In genomic region chr6:40320947-40321346, GRCh38 we compare ENCODE assay signal across 34 cellular contexts.
"Had no signal": no experiment of that assay in that cellular context is flagged by ENCODE, and none has a peak within 500 bp of the region (broad histone marks: within the 10 kb centered on the region; RNA-seq: fewer than 3 reads in every experiment).

No MANE protein-coding gene starts in this region.

- H3K4me1 ChIP-seq: adrenal gland, ascending aorta, breast epithelium had no signal

- H3K27ac ChIP-seq: adrenal gland, ascending aorta, body of pancreas, brain microvascular endothelial cell, breast epithelium, cardiac muscle cell had no signal

- H3K9me3 ChIP-seq: adrenal gland, ascending aorta, body of pancreas had no signal

- H3K36me3 ChIP-seq: adrenal gland, ascending aorta, brain microvascular endothelial cell, breast epithelium, cardiac muscle cell had no signal

- FAIRE-seq: astrocyte, bronchial epithelial cell had no signal

- DNase-seq: activated effector memory CD4-positive, alpha-beta T cell treated with anti-CD3 and anti-CD28 coated beads, Interleukin-2, amount 50 U/mL, for 16 hours; activated effector memory CD4-positive, alpha-beta T cell treated with Interleukin-2 at 50 U/mL for 16 hours; activated gamma-delta T cell; activated gamma-delta T cell treated with Interleukin-2 at 50 U/mL for 16 hours; activated naive CD4-positive, alpha-beta T cell; activated naive CD4-positive, alpha-beta T cell treated with anti-CD3 and anti-CD28 coated beads for 36 hours; activated naive CD4-positive, alpha-beta T cell treated with anti-CD3 and anti-CD28 coated beads, Interleukin-2, amount 10 ng/mL, durations not matched to agents 7 days and 5 days; activated naive CD4-positive, alpha-beta T cell treated with anti-CD3 and anti-CD28 coated beads, Interleukin-2, amount 50 U/mL, for 16 hours; activated naive CD4-positive, alpha-beta T cell treated with Interleukin-2 at 50 U/mL for 16 hours; activated naive CD8-positive, alpha-beta T cell treated with anti-CD3 and anti-CD28 coated beads for 36 hours; activated naive CD8-positive, alpha-beta T cell treated with anti-CD3 and anti-CD28 coated beads, Interleukin-2, amount 10 ng/mL, durations not matched to agents 7 days and 5 days; activated naive CD8-positive, alpha-beta T cell treated with anti-CD3 and anti-CD28 coated beads, Interleukin-2, amount 50 U/mL, for 24 hours; activated T-cell treated with anti-CD3 and anti-CD28 coated beads, Interleukin-2, amount 50 U/mL, for 1 hour; activated T-cell treated with anti-CD3 and anti-CD28 coated beads, Interleukin-2, amount 50 U/mL, for 24 hours; activated T-cell treated with anti-CD3 and anti-CD28 coated beads, Interleukin-2, amount 50 U/mL, for 4 hours; activated T-cell treated with anti-CD3 and anti-CD28 coated beads, Interleukin-2, amount 50 U/mL, for 48 hours; activated T-cell treated with anti-CD3 and anti-CD28 coated beads, Interleukin-2, amount 50 U/mL, for 72 hours; adrenal gland; amniotic stem cell; amygdala; anterior cingulate cortex; aorta; body of pancreas; brain microvascular endothelial cell; caudate nucleus; central memory CD4-positive, alpha-beta T cell; cerebellar nuclear complex had no signal

- ATAC-seq: activated naive CD4-positive, alpha-beta T cell treated with anti-CD3 and anti-CD28 coated beads, Interleukin-2, amount 50 U/mL, for 72 hours; activated naive CD8-positive, alpha-beta T cell treated with anti-CD3 and anti-CD28 coated beads, Interleukin-2, amount 50 U/mL, for 24 hours; activated T-cell treated with anti-CD3 and anti-CD28 coated beads, Interleukin-2, amount 50 U/mL, for 4 hours; activated T-cell treated with anti-CD3 and anti-CD28 coated beads, Interleukin-2, amount 50 U/mL, for 72 hours; activated T-helper 17 cell treated with anti-CD3 and anti-CD28 coated beads, Interleukin-2, amount 50 U/mL, for 72 hours; body of pancreas had no signal

- H3K27me3 ChIP-seq: adrenal gland, ascending aorta, body of pancreas, brain microvascular endothelial cell, breast epithelium, cardiac muscle cell had no signal

- H3K4me3 ChIP-seq: adrenal gland, ascending aorta, body of pancreas, breast epithelium, cardiac muscle cell had no signal
